Comparison of ENCODE assay signal across 25 cellular contexts in the genomic region with DNA sequence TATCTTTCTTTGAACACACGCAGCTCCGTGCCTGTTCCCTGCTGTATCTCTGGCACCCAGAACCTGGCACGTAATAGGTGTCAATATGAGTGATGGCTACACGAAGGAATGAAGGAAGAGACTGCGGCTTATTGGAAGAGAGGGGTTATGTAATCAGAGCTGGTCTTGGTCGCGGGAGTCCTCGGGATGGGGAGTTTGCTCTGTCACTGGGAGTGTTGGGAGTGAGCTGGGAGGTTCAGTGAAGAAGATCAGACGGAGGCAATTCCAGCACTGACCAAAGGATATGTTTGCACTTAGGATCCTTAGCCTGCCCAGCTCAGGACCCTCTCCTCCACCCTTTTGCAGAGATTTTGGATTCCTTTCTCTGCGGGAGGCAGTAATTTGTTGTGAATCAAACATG.
"Had no signal": no experiment of that assay in that cellular context is flagged by ENCODE, and none has a peak within 500 bp of the region (broad histone marks: within the 10 kb centered on the region; RNA-seq: fewer than 3 reads in every experiment).

No MANE protein-coding gene starts in this region.

- H3K4me2 ChIP-seq: SK-N-SH had no signal

- H3K27ac ChIP-seq: adrenal gland, SJCRH30, VCaP had no signal

- H3K36me3 ChIP-seq: adrenal gland, SJCRH30 had no signal

- H3K36me3 Mint-ChIP-seq: activated naive CD8-positive, alpha-beta T cell treated with anti-CD3 and anti-CD28 coated beads, Interleukin-2, amount 10 ng/mL, durations not matched to agents 7 days and 5 days had no signal

- H3K4me3 ChIP-seq: adrenal gland, SJCRH30 had no signal

- H3K4me1 ChIP-seq: adrenal gland, SJCRH30 had no signal

- H3K9me3 Mint-ChIP-seq: activated naive CD8-positive, alpha-beta T cell treated with anti-CD3 and anti-CD28 coated beads, Interleukin-2, amount 10 ng/mL, durations not matched to agents 7 days and 5 days had no signal

- H3K4me3 Mint-ChIP-seq: activated CD8-positive, alpha-beta T cell treated with anti-CD3 and anti-CD28 coated beads, Interleukin-2, amount 10 ng/mL, durations not matched to agents 7 days and 5 days; activated naive CD8-positive, alpha-beta T cell treated with anti-CD3 and anti-CD28 coated beads, Interleukin-2, amount 10 ng/mL, durations not matched to agents 7 days and 5 days had no signal

- H3K27me3 ChIP-seq: adrenal gland, SJCRH30 had no signal

- DNase-seq: activated CD4-positive, alpha-beta T cell treated with anti-CD3 and anti-CD28 coated beads for 4 hours; activated CD8-positive, alpha-beta memory T cell treated with anti-CD3 and anti-CD28 coated beads, Interleukin-2, amount 50 U/mL, for 48 hours; activated CD8-positive, alpha-beta T cell treated with anti-CD3 and anti-CD28 coated beads, Interleukin-2, amount 10 ng/mL, durations not matched to agents 7 days and 5 days; activated naive CD4-positive, alpha-beta T cell treated with anti-CD3 and anti-CD28 coated beads, Interleukin-2, amount 50 U/mL, for 16 hours; activated naive CD8-positive, alpha-beta T cell treated with anti-CD3 and anti-CD28 coated beads, Interleukin-2, amount 10 ng/mL, durations not matched to agents 7 days and 5 days; activated T-cell treated with anti-CD3 and anti-CD28 coated beads, Interleukin-2, amount 50 U/mL, for 1 hour; adrenal gland; anterior cingulate cortex; NCI-H1048; NCI-H1694 treated with DMSO at 0.1 percent for 48 hours; NCI-H2029 treated with DMSO at 0.1 percent for 48 hours; NCI-H345; NCI-H510A; NCI-H526 treated with DMSO at 0.1 percent for 48 hours; NCI-H82; OCI-M1; Right ventricle myocardium superior; RPMI8226; SJCRH30; SK-N-SH; T-helper 1 cell had no signal

- H3K9ac ChIP-seq: SK-N-SH had no signal

- FAIRE-seq: bronchial epithelial cell had no signal

- ATAC-seq: activated CD4-positive, CD25-positive, alpha-beta regulatory T cell treated with anti-CD3 and anti-CD28 coated beads, Interleukin-2, amount 50 U/mL, for 24 hours; activated CD8-positive, alpha-beta T cell treated with anti-CD3 and anti-CD28 coated beads, Interleukin-2, amount 10 ng/mL, durations not matched to agents 7 days and 5 days; Panc1 had no signal

- H3K9me3 ChIP-seq: adrenal gland, SJCRH30, SK-N-SH had no signal

- H3K27ac Mint-ChIP-seq: activated CD8-positive, alpha-beta T cell treated with anti-CD3 and anti-CD28 coated beads, Interleukin-2, amount 10 ng/mL, durations not matched to agents 7 days and 5 days; activated naive CD8-positive, alpha-beta T cell treated with anti-CD3 and anti-CD28 coated beads, Interleukin-2, amount 10 ng/mL, durations not matched to agents 7 days and 5 days had no signal
